In genomic region chr4:4601803-4602369, GRCh38 we compare ENCODE assay signal across 29 cellular contexts.
"Had no signal": no experiment of that assay in that cellular context is flagged by ENCODE, and none has a peak within 500 bp of the region (broad histone marks: within the 10 kb centered on the region; RNA-seq: fewer than 3 reads in every experiment).

No MANE protein-coding gene starts in this region.

- H3K9ac ChIP-seq: parathyroid adenoma had no signal

- H3K9me3 ChIP-seq: ovary, psoas muscle, right lobe of liver, sigmoid colon, stomach, thoracic aorta, thyroid gland, tibial nerve, upper lobe of left lung, vagina had no signal

- H3K27me3 ChIP-seq: ovary, right lobe of liver, sigmoid colon, stomach, thyroid gland, tibial nerve, upper lobe of left lung, vagina had no signal

- H3K4me1 Mint-ChIP-seq: natural killer cell; stimulated activated effector memory CD8-positive, alpha-beta T cell treated with anti-CD3 and anti-CD28 coated beads, Interleukin-12 subunit alpha, Interleukin-12 subunit beta, amount 100 ng/mL, for 72 hours; stimulated activated naive B cell treated with anti-CD40 and anti-IgM and Interleukin-4, amounts not matched to agents 10 μg/mL and 1 μg/mL and 100 μg/mL, for 72 hours had no signal

- H3K4me1 ChIP-seq: parathyroid adenoma, psoas muscle, right lobe of liver, sigmoid colon, stomach, thyroid gland, tibial nerve, upper lobe of left lung, vagina had no signal

- ATAC-seq: natural killer cell; psoas muscle; right cardiac atrium; right lobe of liver; stimulated activated effector memory CD8-positive, alpha-beta T cell treated with anti-CD3 and anti-CD28 coated beads, Interleukin-12 subunit alpha, Interleukin-12 subunit beta, amount 100 ng/mL, for 72 hours; stimulated activated naive B cell treated with anti-CD40 and anti-IgM and Interleukin-4, amounts not matched to agents 10 μg/mL and 1 μg/mL and 100 μg/mL, for 72 hours had no signal

- H3K79me2 ChIP-seq: parathyroid adenoma had no signal

- H3K4me3 ChIP-seq: ovary, psoas muscle, right lobe of liver, sigmoid colon, stomach, thoracic aorta, thyroid gland, tibial nerve, upper lobe of left lung, vagina had no signal

- FAIRE-seq: small intestine, urothelium cell line had no signal

- H3K27ac ChIP-seq: ovary, parathyroid adenoma, psoas muscle, right lobe of liver, sigmoid colon, stomach, thoracic aorta, thyroid gland, tibial nerve, upper lobe of left lung, vagina had no signal

- DNase-seq: natural killer cell; occipital lobe; ovary; posterior cingulate gyrus; psoas muscle; right cardiac atrium; right lobe of liver; sigmoid colon; small intestine; stimulated activated CD4-positive, alpha-beta T cell treated with anti-CD3 and anti-CD28 coated beads, Interleukin-15, amount 100 ng/mL, for 24 hours; stimulated activated CD4-positive, alpha-beta T cell treated with anti-CD3 and anti-CD28 coated beads, Interleukin-2, amount 100 ng/mL, for 24 hours; stimulated activated CD4-positive, alpha-beta T cell treated with anti-CD3 and anti-CD28 coated beads, Interleukin-2, amount 100 ng/mL, for 48 hours; stimulated activated CD4-positive, alpha-beta T cell treated with anti-CD3 and anti-CD28 coated beads, Interleukin-4, amount 100 ng/mL, for 24 hours; stimulated activated naive B cell treated with anti-CD40 and anti-IgM and Interleukin-4, amounts not matched to agents 10 μg/mL and 1 μg/mL and 100 μg/mL, for 72 hours; stimulated activated naive CD4-positive, alpha-beta T cell treated with Interleukin-2 at 50 U/mL for 16 hours; stomach; thyroid gland; trophoblast cell had no signal

- H3K27ac Mint-ChIP-seq: natural killer cell; nephron; progenitor cell of endocrine pancreas; stimulated activated effector memory CD8-positive, alpha-beta T cell treated with anti-CD3 and anti-CD28 coated beads, Interleukin-12 subunit alpha, Interleukin-12 subunit beta, amount 100 ng/mL, for 72 hours; stimulated activated naive B cell treated with anti-CD40 and anti-IgM and Interleukin-4, amounts not matched to agents 10 μg/mL and 1 μg/mL and 100 μg/mL, for 72 hours; stimulated activated naive CD8-positive, alpha-beta T cell treated with anti-CD3 and anti-CD28 coated beads, Interleukin-15, Interleukin-2, amounts not matched to agents 100 ng/mL and 50 ng/mL, for 24 hours had no signal

- H3K9me3 Mint-ChIP-seq: natural killer cell; neural crest cell; stimulated activated effector memory CD8-positive, alpha-beta T cell treated with anti-CD3 and anti-CD28 coated beads, Interleukin-12 subunit alpha, Interleukin-12 subunit beta, amount 100 ng/mL, for 72 hours; stimulated activated naive CD8-positive, alpha-beta T cell treated with anti-CD3 and anti-CD28 coated beads, Interleukin-15, Interleukin-2, amounts not matched to agents 100 ng/mL and 50 ng/mL, for 24 hours had no signal

- H3K4me3 Mint-ChIP-seq: natural killer cell; nephron; neural crest cell; stimulated activated effector memory CD8-positive, alpha-beta T cell treated with anti-CD3 and anti-CD28 coated beads, Interleukin-12 subunit alpha, Interleukin-12 subunit beta, amount 100 ng/mL, for 72 hours; stimulated activated naive B cell treated with anti-CD40 and anti-IgM and Interleukin-4, amounts not matched to agents 10 μg/mL and 1 μg/mL and 100 μg/mL, for 72 hours; stimulated activated naive CD8-positive, alpha-beta T cell treated with anti-CD3 and anti-CD28 coated beads, Interleukin-15, Interleukin-2, amounts not matched to agents 100 ng/mL and 50 ng/mL, for 24 hours had no signal

- H3K27me3 Mint-ChIP-seq: progenitor cell of endocrine pancreas; stimulated activated naive B cell treated with anti-CD40 and anti-IgM and Interleukin-4, amounts not matched to agents 10 μg/mL and 1 μg/mL and 100 μg/mL, for 72 hours; stimulated activated naive CD8-positive, alpha-beta T cell treated with anti-CD3 and anti-CD28 coated beads, Interleukin-15, Interleukin-2, amounts not matched to agents 100 ng/mL and 50 ng/mL, for 24 hours had no signal

- H3K36me3 ChIP-seq: ovary, right lobe of liver, sigmoid colon, stomach, thoracic aorta, thyroid gland, tibial nerve, upper lobe of left lung, vagina had no signal

- H2AFZ ChIP-seq: parathyroid adenoma had no signal

- H3K36me3 Mint-ChIP-seq: natural killer cell; stimulated activated effector memory CD8-positive, alpha-beta T cell treated with anti-CD3 and anti-CD28 coated beads, Interleukin-12 subunit alpha, Interleukin-12 subunit beta, amount 100 ng/mL, for 72 hours had no signal
